In the genomic region with DNA sequence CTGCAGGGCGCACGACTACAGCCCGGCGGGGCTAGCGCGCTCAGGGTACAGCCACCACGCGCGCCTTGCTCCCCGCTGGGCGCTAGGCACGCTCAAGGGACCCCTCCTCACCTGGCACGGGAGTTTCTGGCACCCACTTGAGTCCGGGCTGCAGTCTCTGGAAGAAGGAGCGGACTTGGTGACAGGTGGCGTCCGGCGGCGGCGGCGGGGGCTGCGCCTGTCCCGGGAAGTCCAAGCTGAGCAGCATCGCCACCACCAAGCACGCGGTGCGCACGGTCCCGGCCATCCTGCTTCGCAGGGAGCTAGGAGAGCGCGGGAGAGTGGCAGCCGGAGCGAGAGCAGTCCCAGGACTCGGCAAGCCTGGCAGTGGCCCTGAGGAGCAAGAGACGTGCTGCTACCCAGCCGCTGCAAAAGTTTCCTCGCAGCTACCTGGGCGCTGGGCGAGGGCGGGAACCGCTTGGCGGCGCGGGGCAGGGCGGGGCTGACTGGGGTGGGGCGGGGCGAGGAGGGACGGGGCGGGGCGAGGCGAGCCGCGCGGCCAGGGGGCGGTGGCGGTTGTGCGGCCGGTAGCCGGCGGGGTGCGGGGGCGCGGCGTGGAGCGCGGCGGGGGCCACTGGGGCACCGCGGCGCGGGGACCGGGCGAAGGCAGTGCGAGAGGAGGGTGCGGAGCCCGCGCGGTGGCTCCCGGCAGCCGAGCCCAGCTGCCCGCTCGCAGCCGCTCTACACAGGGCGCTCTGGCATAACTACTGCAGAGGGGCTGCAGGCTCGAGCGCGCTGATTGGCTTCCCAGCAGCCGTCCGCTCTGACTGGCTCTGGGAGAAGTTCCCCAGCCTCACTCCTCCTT, we compare ENCODE assay signal across 8 cellular contexts. TPM values are rescaled to one million over a fixed set of nuclear protein-coding genes. Genes with fewer than 3 reads are reported as not detected.
DNase-seq lines count a peak whose midpoint lies in the region; ATAC-seq and TF ChIP-seq lines count a peak whose summit lies in the region.

Gene GPC3 (minus strand): TSS at position 431 of the 844 bp plus-strand sequence.

- DNase-seq in Caki2 (ENCODE audit: low read depth) (peak; percentile 33), RWPE1 (ENCODE audit: low spot score) (peak; percentile 30), hepatocyte (ENCODE audit: low spot score) (peak; percentile 71), sciatic nerve (ENCODE audit: low spot score) (peak; percentile 67)
- DNase-seq in activated naive CD8-positive, alpha-beta T cell treated with anti-CD3 and anti-CD28 coated beads, Interleukin-2, amount 10 ng/mL, durations not matched to agents 7 days and 5 days = peak; percentile 57

- no peaks in the 10 kb centered on the region for H3K9me3 Mint-ChIP-seq in activated naive CD8-positive, alpha-beta T cell treated with anti-CD3 and anti-CD28 coated beads, Interleukin-2, amount 10 ng/mL, durations not matched to agents 7 days and 5 days

- H3K9me2 ChIP-seq in hepatocyte (replicated peaks; ENCODE audit: insufficient read depth) = no peaks in the 10 kb centered on the region

- H3K9me3 ChIP-seq in hepatocyte (ENCODE audit: low read depth) = no peaks in the 10 kb centered on the region

- H4K20me1 ChIP-seq in hepatocyte (ENCODE audit: insufficient read depth, poor library complexity, severe bottlenecking) = no peaks in the 10 kb centered on the region

- H3K4me3 Mint-ChIP-seq in activated naive CD8-positive, alpha-beta T cell treated with anti-CD3 and anti-CD28 coated beads, Interleukin-2, amount 10 ng/mL, durations not matched to agents 7 days and 5 days = peak within 1 kb of the TSS; percentile 56

- no peaks in the 10 kb centered on the region for H3K36me3 Mint-ChIP-seq in activated naive CD8-positive, alpha-beta T cell treated with anti-CD3 and anti-CD28 coated beads, Interleukin-2, amount 10 ng/mL, durations not matched to agents 7 days and 5 days

- H3K4me1 ChIP-seq in hepatocyte (ENCODE audit: insufficient read depth) = peaks cover 4% of the 10 kb centered on the region

- no peaks in the 10 kb centered on the region for H3K27me3 ChIP-seq in hepatocyte

- H3K27ac Mint-ChIP-seq in activated naive CD8-positive, alpha-beta T cell treated with anti-CD3 and anti-CD28 coated beads, Interleukin-2, amount 10 ng/mL, durations not matched to agents 7 days and 5 days = no peak within 1 kb of the TSS

- 46% methylated on average over 29 of the region's 90 CpGs for WGBS in hepatocyte (ENCODE audit: low lambda C conversion rate, missing lambda C conversion rate)

- H3K4me1 Mint-ChIP-seq in activated naive CD8-positive, alpha-beta T cell treated with anti-CD3 and anti-CD28 coated beads, Interleukin-2, amount 10 ng/mL, durations not matched to agents 7 days and 5 days = peaks cover 3% of the 10 kb centered on the region

- intact Hi-C loops in sciatic nerve (cut with DNase I) = no loop called here

- H3K4me3 ChIP-seq in hepatocyte = peak within 1 kb of the TSS; percentile 46

- in situ Hi-C loops in Caki2 (cut with HindIII; ENCODE audit: low pct_unique_long_range_greater_than_20kb, low sequenced_read_pairs) = no loop called here

- peak; percentile 62 for ATAC-seq in HG03159 (IDR thresholded peaks at IDR 0.05; ENCODE audit: unreplicated experiment)
- ATAC-seq in activated naive CD8-positive, alpha-beta T cell treated with anti-CD3 and anti-CD28 coated beads, Interleukin-2, amount 10 ng/mL, durations not matched to agents 7 days and 5 days (ENCODE audit: low read depth) = peak; percentile 86
- peak; percentile 73 for ATAC-seq in sciatic nerve
- ATAC-seq in GM21515 (IDR thresholded peaks at IDR 0.05; ENCODE audit: unreplicated experiment) = no peak
- no peak for ATAC-seq in GM18858 (IDR thresholded peaks at IDR 0.05; ENCODE audit: unreplicated experiment)

- no peak within 1 kb of the TSS for H3K27ac ChIP-seq in RWPE1
- peak within 1 kb of the TSS; percentile 56 for H3K27ac ChIP-seq in hepatocyte

- H3K36me3 ChIP-seq in hepatocyte (replicated peaks; ENCODE audit: insufficient read depth, low read depth) = no peaks in the 10 kb centered on the region

- H2AFZ ChIP-seq in hepatocyte = peak within 1 kb of the TSS; percentile 40

- peak within 1 kb of the TSS; percentile 85 for H3K4me2 ChIP-seq in hepatocyte

- no peak for TF ChIP-seq CTCF in RWPE1 (conservative IDR thresholded peaks at IDR 0.05; ENCODE audit: low read depth)
- no peak for TF ChIP-seq CTCF in hepatocyte (IDR thresholded peaks at IDR 0.05; ENCODE audit: poor library complexity)

- CTCF ChIA-PET in RWPE1 (lab: Yijun Ruan, JAX) = no interaction called here

- POLR2A ChIA-PET in RWPE1 (lab: Yijun Ruan, JAX; ENCODE audit: low non-redundant PET) = no interaction called here
- POLR2A ChIA-PET in activated naive CD8-positive, alpha-beta T cell treated with anti-CD3 and anti-CD28 coated beads, Interleukin-2, amount 10 ng/mL, durations not matched to agents 7 days and 5 days (lab: Charles Lee) = no interaction called here

- H3K27me3 Mint-ChIP-seq in activated naive CD8-positive, alpha-beta T cell treated with anti-CD3 and anti-CD28 coated beads, Interleukin-2, amount 10 ng/mL, durations not matched to agents 7 days and 5 days = peaks cover 25% of the 10 kb centered on the region

- H3K79me2 ChIP-seq in hepatocyte = peaks cover 30% of the 10 kb centered on the region

RNA-seq across cellular contexts. Expression of gene GPC3, which starts in this region (rescaled TPM):
- not detected in 2 replicates for total RNA-seq in Caki2 (2014; rRNA removed; shearing (Covaris generic); ENCODE audit: low replicate concordance)
- total RNA-seq in activated naive CD8-positive, alpha-beta T cell treated with anti-CD3 and anti-CD28 coated beads, Interleukin-2, amount 10 ng/mL, durations not matched to agents 7 days and 5 days = under 1 TPM; 0.40 to 0.72 TPM
- total RNA-seq in hepatocyte = 860 and 874 TPM in 2 replicates
- 618 and 789 TPM in 2 replicates for polyA plus RNA-seq in hepatocyte
- total RNA-seq in sciatic nerve = 84.2 TPM

Comparison
In these comparisons a context has a peak if more than half of its experiments do, and no peak if none do; other contexts are left out.
1. RNA of gene GPC3 (total RNA-seq): 860 to 874 TPM in hepatocyte and 84.2 TPM in sciatic nerve (single experiment); 0.40 to 0.72 TPM in activated naive CD8-positive, alpha-beta T cell treated with anti-CD3 and anti-CD28 coated beads, Interleukin-2, amount 10 ng/mL, durations not matched to agents 7 days and 5 days and not detected in Caki2; every median in the first group is over 10 times any median in the second.
2. RNA of gene GPC3 (total RNA-seq): 860 to 874 TPM in hepatocyte; 84.2 TPM in sciatic nerve (single experiment); every median in the first group is over 10 times any median in the second.
3. Peak in DNase-seq in Caki2; RNA of the gene not detected or under 1 TPM.
4. Peak in DNase-seq and ATAC-seq in activated naive CD8-positive, alpha-beta T cell treated with anti-CD3 and anti-CD28 coated beads, Interleukin-2, amount 10 ng/mL, durations not matched to agents 7 days and 5 days; RNA of the gene not detected or under 1 TPM.
5. ATAC-seq: peak in HG03159 (single experiment) and sciatic nerve (single experiment); none in GM21515 (single experiment) and GM18858 (single experiment).
6. Peak in every context shown above with its lines, with median percentiles within 50 percentile points of each other: DNase-seq.